Comparison of ENCODE assay signal across 16 cellular contexts in the genomic region with DNA sequence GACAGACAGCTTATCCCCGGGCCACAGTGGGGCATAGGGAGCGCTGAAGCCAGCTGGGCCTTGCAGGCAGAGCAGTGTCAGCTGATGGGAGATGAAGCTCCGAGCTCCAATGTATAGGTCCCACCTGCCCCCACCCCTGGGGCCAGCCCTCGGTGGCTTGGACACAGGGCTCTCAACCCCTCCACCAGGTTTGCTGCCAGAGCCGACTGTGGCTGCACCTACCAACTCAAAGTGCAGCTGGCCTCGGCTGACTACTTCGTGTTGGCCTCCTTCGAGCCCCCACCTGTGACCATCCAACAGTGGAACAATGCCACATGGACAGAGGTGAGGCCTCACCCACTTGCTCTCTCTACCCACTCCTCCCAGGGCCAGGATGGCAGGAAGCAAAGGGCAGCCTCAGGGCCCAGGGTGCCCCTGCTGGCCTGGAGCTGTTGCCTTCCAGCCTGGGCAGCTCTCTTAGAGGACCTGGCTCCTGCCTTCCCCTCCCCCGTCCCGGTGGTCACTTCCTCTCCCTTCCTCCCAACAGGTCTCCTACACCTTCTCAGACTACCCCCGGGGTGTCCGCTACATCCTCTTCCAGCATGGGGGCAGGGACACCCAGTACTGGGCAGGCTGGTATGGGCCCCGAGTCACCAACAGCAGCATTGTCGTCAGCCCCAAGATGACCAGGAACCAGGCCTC. TPM values are rescaled to one million over a fixed set of nuclear protein-coding genes. Genes with fewer than 3 reads are reported as not detected.
A peak's percentile ranks its signal among the peaks of the same experiment; 100 is the strongest.
DNase-seq lines count a peak whose midpoint lies in the region; ATAC-seq, FAIRE-seq and TF ChIP-seq lines count a peak whose summit lies in the region.
"Had no signal": no experiment of that assay in that cellular context is flagged by ENCODE, and none has a peak within 500 bp of the region (broad histone marks: within the 10 kb centered on the region; RNA-seq: fewer than 3 reads in every experiment).

No MANE protein-coding gene starts in this region.

- intact Hi-C loops in GM12878 (cut with micrococcal nuclease; ENCODE audit: unreplicated experiment), result no loop called here
- intact Hi-C loops in naive thymus-derived CD4-positive, alpha-beta T cell (cut with micrococcal nuclease), result no loop called here

- RAD21 ChIA-PET in GM12878 (lab: Charles Lee; ENCODE audit: unreplicated experiment), result no interaction called here

- no peak for TF ChIP-seq RAD21 in GM12878 (IDR thresholded peaks at IDR 0.05; ENCODE audit: insufficient read depth, low read depth, low read length)

- H3K27me3 ChIP-seq in NT2/D1 (ENCODE audit: insufficient read depth, insufficient read length) (no peaks in the 10 kb centered on the region), GM12878 (replicated peaks in 1 of 2; ENCODE audit: control insufficient read depth in 2 of 2, insufficient read depth in 2 of 2, low read length in 1 of 2) (no peaks in the 10 kb centered on the region)
- H3K27me3 ChIP-seq in naive thymus-derived CD4-positive, alpha-beta T cell (ENCODE audit: control insufficient read depth in 2 of 2, insufficient read depth in 2 of 2, low read length in 2 of 2), result no peaks in the 10 kb centered on the region

- no peak for FAIRE-seq in GM12878 (lab: Jason Lieb, UNC)
- FAIRE-seq: GM12892 had no signal

- H4K20me1 ChIP-seq in GM12878 (ENCODE audit: control insufficient read depth, insufficient read depth), result no peaks in the 10 kb centered on the region

- TF ChIP-seq CTCF in GM12878 (IDR thresholded peaks at IDR 0.05 in 2 of 3, conservative IDR thresholded peaks at IDR 0.05 in 1 of 3; ENCODE audit: control insufficient read depth in 2 of 3, extremely low read depth in 1 of 3, insufficient read depth in 1 of 3, low read depth in 3 of 3, low read length in 3 of 3), result no peak

- 86% methylated on average over 14 of the region's 14 CpGs for WGBS in GM12878 (ENCODE audit: insufficient coverage, insufficient replicate concordance, low lambda C conversion rate, missing lambda C conversion rate)

- no peak for TF ChIP-seq EP300 in GM12878 (IDR thresholded peaks at IDR 0.05; ENCODE audit: borderline replicate concordance in 1 of 2, control insufficient read depth in 1 of 2, low read depth in 2 of 2, low read length in 2 of 2)

- DNase-seq in NT2/D1 (ENCODE audit: low read depth, low spot score) (no peak), GM12878 (ENCODE audit: low read depth, low spot score) (no peak), glomerular visceral epithelial cell (ENCODE audit: extremely low spot score) (no peak)
- DNase-seq in naive thymus-derived CD4-positive, alpha-beta T cell, result no peak
- DNase-seq: COR-L47, GF-D8, HFFc6, NCI-H1048, NCI-H1436 treated with DMSO at 0.1 percent for 48 hours, NCI-H2081, NCI-H510A treated with DMSO at 0.1 percent for 48 hours, NCI-H82, PC-9 had no signal

- in situ Hi-C loops in GM12878 (cut with MboI), result no loop called here

- H3K36me3 ChIP-seq in NT2/D1 (ENCODE audit: insufficient read depth, insufficient read length, low read length) (peaks cover 77% of the 10 kb centered on the region), GM12878 (ENCODE audit: control insufficient read depth in 2 of 2, insufficient read depth in 2 of 2, low read length in 1 of 2) (peaks cover 2 to 15% of the 10 kb centered on the region in 2 experiments; a peak in 3 of 4 replicates)
- peaks cover 0 to 61% (median 0%) of the 10 kb centered on the region in 3 experiments for H3K36me3 ChIP-seq in naive thymus-derived CD4-positive, alpha-beta T cell (ENCODE audit: control insufficient read depth in 2 of 3, insufficient read depth in 3 of 3, low read length in 3 of 3)

- peaks cover 10% of the 10 kb centered on the region for H3K4me1 ChIP-seq in NT2/D1 (ENCODE audit: insufficient read depth, insufficient read length)
- H3K4me1 ChIP-seq in GM12878 (ENCODE audit: control insufficient read depth, insufficient read depth, low read length), result peaks cover 4% of the 10 kb centered on the region
- no peaks in the 10 kb centered on the region for H3K4me1 ChIP-seq in naive thymus-derived CD4-positive, alpha-beta T cell (ENCODE audit: control insufficient read depth in 2 of 2, insufficient read depth in 2 of 2, low read length in 2 of 2)

- H3K9me3 ChIP-seq in NT2/D1 (ENCODE audit: insufficient read depth, low read length) (no peaks in the 10 kb centered on the region), GM12878 (replicated peaks; ENCODE audit: control insufficient read depth, insufficient read depth, low read length) (no peaks in the 10 kb centered on the region)
- H3K9me3 ChIP-seq in naive thymus-derived CD4-positive, alpha-beta T cell (ENCODE audit: control insufficient read depth in 2 of 3, low read length in 3 of 3), result no peaks in the 10 kb centered on the region

- POLR2A ChIA-PET in GM12878 (lab: Charles Lee), result no interaction called here
- POLR2A ChIA-PET in naive thymus-derived CD4-positive, alpha-beta T cell (lab: Charles Lee), result interaction anchor here (1.2 kb wide), 1 partner anchor 9 kb away, joined by 3 read pairs; no protein-coding TSS in a partner anchor

- no peaks in the 10 kb centered on the region for H3K79me2 ChIP-seq in GM12878 (ENCODE audit: control insufficient read depth, insufficient read depth, low read length)

- H3K4me3 Mint-ChIP-seq in naive thymus-derived CD4-positive, alpha-beta T cell, result no peak overlapping the region
- H3K4me3 Mint-ChIP-seq: HFFc6 had no signal

- H3K36me3 Mint-ChIP-seq in naive thymus-derived CD4-positive, alpha-beta T cell, result peaks cover 0 to 16% (median 4%) of the 10 kb centered on the region in 5 donors

- no TSS peak for BruUV-seq in GM12878 (replicated peaks; lab: Mats Ljungman, UMichigan)

- H3K9me3 Mint-ChIP-seq in naive thymus-derived CD4-positive, alpha-beta T cell, result no peaks in the 10 kb centered on the region
- H3K9me3 Mint-ChIP-seq: HFFc6 had no signal

- no peak overlapping the region for H3K27ac Mint-ChIP-seq in naive thymus-derived CD4-positive, alpha-beta T cell
- H3K27ac Mint-ChIP-seq: HFFc6 had no signal

- peaks cover 0 to 10% (median under 1%) of the 10 kb centered on the region in 7 donors for H3K4me1 Mint-ChIP-seq in naive thymus-derived CD4-positive, alpha-beta T cell

- no peak overlapping the region for H3K4me2 ChIP-seq in GM12878 (ENCODE audit: control insufficient read depth, insufficient read depth)
- H3K4me2 ChIP-seq: PC-9 had no signal

- TF ChIP-seq POLR2A in GM12878 (IDR thresholded peaks at IDR 0.05; ENCODE audit: low read depth, low read length), result 0 out of 2 replicates have a peak, but pooled peaks have one; percentile 12

- H3K27ac ChIP-seq in GM12878 (ENCODE audit: control insufficient read depth, insufficient read depth), result no peak overlapping the region
- no peak overlapping the region for H3K27ac ChIP-seq in naive thymus-derived CD4-positive, alpha-beta T cell (ENCODE audit: low read depth, low read length)
- H3K27ac ChIP-seq: PC-9 had no signal

- no peak overlapping the region for H3K4me3 ChIP-seq in NT2/D1 (ENCODE audit: insufficient read length, low read depth)
- H3K4me3 ChIP-seq in GM12878, result no peak overlapping the region
- H3K4me3 ChIP-seq in naive thymus-derived CD4-positive, alpha-beta T cell (ENCODE audit: low read length), result no peak overlapping the region
- H3K4me3 ChIP-seq: PC-9 had no signal

- H3K27me3 Mint-ChIP-seq in naive thymus-derived CD4-positive, alpha-beta T cell, result no peaks in the 10 kb centered on the region

- H3K9ac ChIP-seq in NT2/D1 (ENCODE audit: insufficient read length, low read depth) (peak overlapping the region; percentile 32), GM12878 (ENCODE audit: control insufficient read depth, insufficient read depth, low read length) (no peak overlapping the region)

- SMC1A ChIA-PET in GM12878 (lab: Charles Lee; ENCODE audit: uncharacterized antibody, unreplicated experiment), result interaction anchor here (1.3 kb wide), 2 partner anchors 9 to 47 kb away, joined by 3 to 4 read pairs; no protein-coding TSS in a partner anchor

- no peak for ATAC-seq in GM12878
- ATAC-seq in naive thymus-derived CD4-positive, alpha-beta T cell, result peak; percentile 20
- no peak for ATAC-seq in HG03520 (IDR thresholded peaks at IDR 0.05; ENCODE audit: unreplicated experiment)

- CTCF ChIA-PET in GM12878 (lab: Yijun Ruan, JAX), result interaction anchor here (1.7 to 1.9 kb wide), 2 partner anchors 8 to 9 kb away, joined by 3 to 6 read pairs; partner anchors contain the start of gene FBXO6
- CTCF ChIA-PET in naive thymus-derived CD4-positive, alpha-beta T cell (lab: Charles Lee), result interaction anchor here (0.9 kb wide), 2 partner anchors 20 to 636 kb away, joined by 3 read pairs; no protein-coding TSS in a partner anchor

- no peak overlapping the region for H2AFZ ChIP-seq in GM12878 (ENCODE audit: control insufficient read depth, low read depth, low read length)
- H2AFZ ChIP-seq: PC-9 had no signal

RNA-seq across cellular contexts. Expression of gene MAD2L2, which starts 7.7 kb away (rescaled TPM):
- 28.5 and 28.7 TPM in 2 replicates for total RNA-seq in GM12878 (2013; cell fraction: nucleolus; rRNA removed)
- total RNA-seq in GM12878 (2014; rRNA removed) (88.3 and 95.0 TPM in 2 replicates), GM12878 (2014; rRNA removed; fragmentation: Illumina TruSeq; extraction: Trizol) (32.8 and 37.2 TPM in 2 replicates), GM12878 (2021) (58.0 and 59.1 TPM in 2 replicates)
- polyA plus RNA-seq in GM12878 (2011; ENCODE audit: low read depth), result 25.5 TPM
- polyA plus RNA-seq in GM12878 (2011; rRNA removed) (33.2 and 48.3 TPM in 2 replicates), GM12878 (2014; fragmentation: Illumina TruSeq; extraction: Trizol) (21.5 and 42.6 TPM in 2 replicates), GM12878 (2014; fragmentation: Nextera tagmentation; extraction: Ambion mirVana) (1 to 10 TPM; 3.5 to 8.0 TPM), GM12878 (2014; rRNA removed) (80.5 and 85.1 TPM in 2 replicates), GM12878 (2016; fragmentation: Nextera tagmentation; extraction: Ambion mirVana) (10 to 100 TPM; 75.4 to 86.5 TPM)
- polyA plus RNA-seq in GM12878 (2011; cell fraction: cytosol; rRNA removed), result 91.7 and 111 TPM in 2 replicates
- 79.7 and 86.5 TPM in 2 replicates for polyA plus RNA-seq in GM12878 (2011; cell fraction: nucleus; rRNA removed)
- 46.9 and 51.3 TPM in 2 replicates for polyA plus RNA-seq in GM12878 (2012)
- 35.5 and 55.6 TPM in 2 replicates for polyA minus RNA-seq in GM12878 (2011; rRNA and poly(A)+ RNA removed)
- polyA minus RNA-seq in GM12878 (2011; cell fraction: cytosol; rRNA and poly(A)+ RNA removed), result 14.3 and 15.2 TPM in 2 replicates
- 20.7 and 30.7 TPM in 2 replicates for polyA minus RNA-seq in GM12878 (2011; cell fraction: nucleus; rRNA and poly(A)+ RNA removed)
- total RNA-seq in naive thymus-derived CD4-positive, alpha-beta T cell, result 10 to 100 TPM; 17.1 to 53.3 (median 27.2) TPM
- 10 to 100 TPM; 38.0 to 53.0 TPM for polyA plus RNA-seq in naive thymus-derived CD4-positive, alpha-beta T cell

RNA-seq across cellular contexts. Expression of gene FBXO6, which starts 9.2 kb away (rescaled TPM):
- 2.1 and 2.8 TPM in 2 replicates for total RNA-seq in GM12878 (2013; cell fraction: nucleolus; rRNA removed)
- 37.1 TPM in 2 replicates for total RNA-seq in GM12878 (2014; rRNA removed)
- total RNA-seq in GM12878 (2014; rRNA removed; fragmentation: Illumina TruSeq; extraction: Trizol), result 15.7 and 16.8 TPM in 2 replicates
- 15.9 and 17.8 TPM in 2 replicates for total RNA-seq in GM12878 (2021)
- polyA plus RNA-seq in GM12878 (2011; ENCODE audit: low read depth), result 6.0 TPM
- 9.2 and 17.0 TPM in 2 replicates for polyA plus RNA-seq in GM12878 (2011; rRNA removed)
- 22.8 and 30.1 TPM in 2 replicates for polyA plus RNA-seq in GM12878 (2011; cell fraction: cytosol; rRNA removed)
- polyA plus RNA-seq in GM12878 (2011; cell fraction: nucleus; rRNA removed), result 7.0 and 8.4 TPM in 2 replicates
- 10.7 and 13.9 TPM in 2 replicates for polyA plus RNA-seq in GM12878 (2012)
- polyA plus RNA-seq in GM12878 (2014; fragmentation: Illumina TruSeq; extraction: Trizol), result 10.5 and 18.4 TPM in 2 replicates
- 1 to 10 TPM; 6.0 to 9.3 TPM for polyA plus RNA-seq in GM12878 (2014; fragmentation: Nextera tagmentation; extraction: Ambion mirVana)
- 38.2 and 42.1 TPM in 2 replicates for polyA plus RNA-seq in GM12878 (2014; rRNA removed)
- 10 to 100 TPM; 26.7 to 32.4 TPM for polyA plus RNA-seq in GM12878 (2016; fragmentation: Nextera tagmentation; extraction: Ambion mirVana)
- polyA minus RNA-seq in GM12878 (2011; rRNA and poly(A)+ RNA removed), result 8.3 and 19.1 TPM in 2 replicates
- polyA minus RNA-seq in GM12878 (2011; cell fraction: cytosol; rRNA and poly(A)+ RNA removed), result 5.1 TPM in 2 replicates
- polyA minus RNA-seq in GM12878 (2011; cell fraction: nucleus; rRNA and poly(A)+ RNA removed), result 1.1 and 3.2 TPM in 2 replicates
- 10 to 100 TPM in 1 of 5 experiments, 1 to 10 TPM in 4; 3.2 to 31.0 (median 4.1) TPM for total RNA-seq in naive thymus-derived CD4-positive, alpha-beta T cell
- polyA plus RNA-seq in naive thymus-derived CD4-positive, alpha-beta T cell, result 1 to 10 TPM; 7.8 to 8.9 TPM

RNA-seq across cellular contexts. Expression of gene DRAXIN, which starts 18.3 kb away (rescaled TPM):
- not detected in 2 replicates for total RNA-seq in GM12878 (2013; cell fraction: nucleolus; rRNA removed)
- not detected in 2 replicates for total RNA-seq in GM12878 (2014; rRNA removed)
- 0.04 and 0.05 TPM in 2 replicates for total RNA-seq in GM12878 (2014; rRNA removed; fragmentation: Illumina TruSeq; extraction: Trizol)
- total RNA-seq in GM12878 (2021), result 0.05 TPM in 1 of 2 replicates, not detected in the other
- polyA plus RNA-seq in GM12878 (2011; ENCODE audit: low read depth), result not detected
- 0.01 TPM in 2 replicates for polyA plus RNA-seq in GM12878 (2011; rRNA removed)
- polyA plus RNA-seq in GM12878 (2011; cell fraction: cytosol; rRNA removed), result 0.01 and 0.02 TPM in 2 replicates
- 0.04 TPM in 1 of 2 replicates, not detected in the other for polyA plus RNA-seq in GM12878 (2011; cell fraction: nucleus; rRNA removed)
- 0.05 and 0.06 TPM in 2 replicates for polyA plus RNA-seq in GM12878 (2012)
- not detected in 2 replicates for polyA plus RNA-seq in GM12878 (2014; fragmentation: Illumina TruSeq; extraction: Trizol)
- under 1 TPM in 1 of 2 experiments, not detected in 1; 0.02 TPM for polyA plus RNA-seq in GM12878 (2014; fragmentation: Nextera tagmentation; extraction: Ambion mirVana)
- 0.01 TPM in 2 replicates for polyA plus RNA-seq in GM12878 (2014; rRNA removed)
- polyA plus RNA-seq in GM12878 (2016; fragmentation: Nextera tagmentation; extraction: Ambion mirVana), result under 1 TPM; 0.03 to 0.04 TPM
- polyA minus RNA-seq in GM12878 (2011; rRNA and poly(A)+ RNA removed), result not detected in 2 replicates
- polyA minus RNA-seq in GM12878 (2011; cell fraction: cytosol; rRNA and poly(A)+ RNA removed), result not detected in 2 replicates
- not detected in 2 replicates for polyA minus RNA-seq in GM12878 (2011; cell fraction: nucleus; rRNA and poly(A)+ RNA removed)
- total RNA-seq in naive thymus-derived CD4-positive, alpha-beta T cell, result 1 to 10 TPM in 1 of 5 experiments, under 1 TPM in 4; 0.07 to 1.6 (median 0.21) TPM
- polyA plus RNA-seq in naive thymus-derived CD4-positive, alpha-beta T cell, result under 1 TPM; 0.03 to 0.09 TPM
- total RNA-seq: H4, HFFc6, PC-9 had no signal

RNA-seq across cellular contexts. Expression of gene FBXO44, which starts 18.6 kb away (rescaled TPM):
- 28.0 and 33.3 TPM in 2 replicates for total RNA-seq in GM12878 (2013; cell fraction: nucleolus; rRNA removed)
- 9.4 and 10.0 TPM in 2 replicates for total RNA-seq in GM12878 (2014; rRNA removed)
- 4.2 and 4.8 TPM in 2 replicates for total RNA-seq in GM12878 (2014; rRNA removed; fragmentation: Illumina TruSeq; extraction: Trizol)
- total RNA-seq in GM12878 (2021), result 12.9 and 13.2 TPM in 2 replicates
- 5.1 TPM for polyA plus RNA-seq in GM12878 (2011; ENCODE audit: low read depth)
- polyA plus RNA-seq in GM12878 (2011; rRNA removed), result 4.1 and 6.3 TPM in 2 replicates
- 10.1 and 14.8 TPM in 2 replicates for polyA plus RNA-seq in GM12878 (2011; cell fraction: cytosol; rRNA removed)
- polyA plus RNA-seq in GM12878 (2011; cell fraction: nucleus; rRNA removed), result 56.2 and 62.8 TPM in 2 replicates
- polyA plus RNA-seq in GM12878 (2012), result 18.5 and 22.0 TPM in 2 replicates
- 1.1 and 4.0 TPM in 2 replicates for polyA plus RNA-seq in GM12878 (2014; fragmentation: Illumina TruSeq; extraction: Trizol)
- 1 to 10 TPM in 1 of 2 experiments, under 1 TPM in 1; 0.77 to 1.5 TPM for polyA plus RNA-seq in GM12878 (2014; fragmentation: Nextera tagmentation; extraction: Ambion mirVana)
- 17.5 and 22.4 TPM in 2 replicates for polyA plus RNA-seq in GM12878 (2014; rRNA removed)
- polyA plus RNA-seq in GM12878 (2016; fragmentation: Nextera tagmentation; extraction: Ambion mirVana), result 10 to 100 TPM; 11.7 to 12.9 TPM
- 5.9 and 11.3 TPM in 2 replicates for polyA minus RNA-seq in GM12878 (2011; rRNA and poly(A)+ RNA removed)
- polyA minus RNA-seq in GM12878 (2011; cell fraction: cytosol; rRNA and poly(A)+ RNA removed), result 2.4 and 5.2 TPM in 2 replicates
- polyA minus RNA-seq in GM12878 (2011; cell fraction: nucleus; rRNA and poly(A)+ RNA removed), result 21.2 and 22.9 TPM in 2 replicates
- 10 to 100 TPM; 35.2 to 67.1 (median 44.8) TPM for total RNA-seq in naive thymus-derived CD4-positive, alpha-beta T cell
- 10 to 100 TPM; 11.3 to 14.3 TPM for polyA plus RNA-seq in naive thymus-derived CD4-positive, alpha-beta T cell

RNA-seq across cellular contexts. Expression of gene FBXO2, which starts 19.0 kb away (rescaled TPM):
- not detected in 2 replicates for total RNA-seq in GM12878 (2013; cell fraction: nucleolus; rRNA removed)
- total RNA-seq in GM12878 (2014; rRNA removed) (0.06 and 0.11 TPM in 2 replicates), GM12878 (2014; rRNA removed; fragmentation: Illumina TruSeq; extraction: Trizol) (not detected in 2 replicates), GM12878 (2021) (0.32 and 0.41 TPM in 2 replicates)
- 0.29 TPM for polyA plus RNA-seq in GM12878 (2011; ENCODE audit: low read depth)
- polyA plus RNA-seq in GM12878 (2011; rRNA removed) (0.15 and 0.17 TPM in 2 replicates), GM12878 (2014; fragmentation: Illumina TruSeq; extraction: Trizol) (0.10 TPM in 1 of 2 replicates, not detected in the other), GM12878 (2014; fragmentation: Nextera tagmentation; extraction: Ambion mirVana) (under 1 TPM in 1 of 2 experiments, not detected in 1; 0.07 TPM), GM12878 (2014; rRNA removed) (0.22 and 0.56 TPM in 2 replicates), GM12878 (2016; fragmentation: Nextera tagmentation; extraction: Ambion mirVana) (under 1 TPM in 1 of 2 experiments, not detected in 1; 0.24 TPM)
- 0.15 and 0.22 TPM in 2 replicates for polyA plus RNA-seq in GM12878 (2011; cell fraction: cytosol; rRNA removed)
- 0.30 and 0.38 TPM in 2 replicates for polyA plus RNA-seq in GM12878 (2011; cell fraction: nucleus; rRNA removed)
- 0.49 and 0.93 TPM in 2 replicates for polyA plus RNA-seq in GM12878 (2012)
- polyA minus RNA-seq in GM12878 (2011; rRNA and poly(A)+ RNA removed), result 0.15 and 0.57 TPM in 2 replicates
- polyA minus RNA-seq in GM12878 (2011; cell fraction: cytosol; rRNA and poly(A)+ RNA removed), result not detected in 2 replicates
- polyA minus RNA-seq in GM12878 (2011; cell fraction: nucleus; rRNA and poly(A)+ RNA removed), result not detected in 2 replicates
- total RNA-seq in naive thymus-derived CD4-positive, alpha-beta T cell, result 1 to 10 TPM in 4 of 5 experiments, under 1 TPM in 1; 0.97 to 4.1 (median 3.7) TPM
- 1 to 10 TPM; 6.1 to 7.8 TPM for polyA plus RNA-seq in naive thymus-derived CD4-positive, alpha-beta T cell
